Comparison of ENCODE assay signal across 24 cellular contexts in genomic region chr16:27829975-27830374, GRCh38.
"Had no signal": no experiment of that assay in that cellular context is flagged by ENCODE, and none has a peak within 500 bp of the region (broad histone marks: within the 10 kb centered on the region; RNA-seq: fewer than 3 reads in every experiment).

No MANE protein-coding gene starts in this region.

- H3K27me3 ChIP-seq: dorsolateral prefrontal cortex, gastrocnemius medialis, left lung, stomach, thyroid gland had no signal

- H3K27ac ChIP-seq: dorsolateral prefrontal cortex, epithelial cell of prostate, gastrocnemius medialis, left lung, psoas muscle, stomach, thyroid gland had no signal

- H3K9me3 ChIP-seq: gastrocnemius medialis, thyroid gland had no signal

- H3K4me1 ChIP-seq: gastrocnemius medialis, left lung, psoas muscle, stomach had no signal

- DNase-seq: effector CD4-positive, alpha-beta T cell; foreskin fibroblast; gastrocnemius medialis; left cardiac atrium; left lung; mesendoderm; nephron progenitor cell; nucleus accumbens; psoas muscle; right cardiac atrium; small intestine; stimulated activated CD4-positive, alpha-beta T cell treated with anti-CD3 and anti-CD28 coated beads, Interleukin-12 subunit alpha, Interleukin-12 subunit beta, amount 100 ng/mL, for 4 hours; stimulated activated CD4-positive, alpha-beta T cell treated with anti-CD3 and anti-CD28 coated beads, Interleukin-1b, Interleukin-23, amount 100 ng/mL, for 48 hours; stimulated activated CD4-positive, alpha-beta T cell treated with anti-CD3 and anti-CD28 coated beads, Interleukin-4, amount 100 ng/mL, for 1 hour; stimulated activated naive CD4-positive, alpha-beta T cell treated with Interleukin-2 at 50 U/mL for 16 hours; stomach; trophoblast cell had no signal

- FAIRE-seq: colon, small intestine had no signal

- ATAC-seq: esophagus mucosa; gastrocnemius medialis; left cardiac atrium; left lung; naive thymus-derived CD8-positive, alpha-beta T cell; psoas muscle; right cardiac atrium; stimulated activated effector memory CD8-positive, alpha-beta T cell treated with anti-CD3 and anti-CD28 coated beads, Interleukin-12 subunit alpha, Interleukin-12 subunit beta, amount 100 ng/mL, for 72 hours had no signal

- H3K36me3 ChIP-seq: gastrocnemius medialis, left lung, stomach, thyroid gland had no signal

- H3K4me3 ChIP-seq: dorsolateral prefrontal cortex, gastrocnemius medialis, left lung, psoas muscle, stomach, thyroid gland had no signal
